Comparison of ENCODE assay signal across 10 cellular contexts in the genomic region with DNA sequence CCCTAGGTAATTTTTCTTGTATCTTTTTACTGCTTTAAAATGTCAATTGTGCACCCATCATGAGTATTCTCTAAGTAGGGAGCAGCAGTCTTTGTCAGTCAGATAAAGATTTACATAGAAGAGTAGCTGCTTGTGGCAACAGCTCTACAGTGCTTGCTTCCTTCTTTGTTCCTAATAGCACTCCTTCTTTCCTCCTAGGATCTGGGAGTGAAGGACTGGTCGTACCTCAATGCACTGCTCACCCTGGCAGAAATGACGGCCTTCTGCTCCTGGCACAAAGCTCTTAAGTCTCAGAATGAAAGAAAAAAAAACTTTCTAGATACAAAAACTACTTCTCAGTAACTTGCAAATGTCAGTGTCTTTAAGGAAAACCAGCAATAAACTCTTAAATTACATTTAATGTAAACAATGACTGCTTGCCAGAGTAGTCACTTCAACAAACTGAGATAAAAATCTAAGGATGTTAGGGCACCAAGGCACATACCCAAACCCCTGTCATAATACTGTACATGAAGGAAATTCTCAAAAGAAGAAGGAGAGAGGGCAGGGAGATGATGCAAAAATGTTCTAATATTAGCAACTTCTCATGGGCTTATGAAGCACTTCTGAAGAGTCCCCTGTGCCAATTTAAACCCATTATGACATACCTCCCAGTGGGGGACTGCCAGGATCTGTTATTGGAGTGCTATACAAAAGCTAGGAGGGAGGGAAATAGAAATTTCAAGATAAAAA. TPM values are rescaled to one million over a fixed set of nuclear protein-coding genes. Genes with fewer than 3 reads are reported as not detected.
DNase-seq lines count a peak whose midpoint lies in the region; ATAC-seq and TF ChIP-seq lines count a peak whose summit lies in the region.
"Had no signal": no experiment of that assay in that cellular context is flagged by ENCODE, and none has a peak within 500 bp of the region (broad histone marks: within the 10 kb centered on the region; RNA-seq: fewer than 3 reads in every experiment).

No MANE protein-coding gene starts in this region.

- DNase-seq in AG09309 (ENCODE audit: low read depth) (peak; percentile 67), Karpas-422 (no peak), adipocyte (ENCODE audit: low read depth) (peak; percentile 90), left kidney (ENCODE audit: low read depth, low spot score) (peak; percentile 15), T-helper 9 cell (no peak), LoVo (ENCODE audit: low spot score) (no peak)
- DNase-seq: activated naive CD8-positive, alpha-beta T cell treated with anti-CD3 and anti-CD28 coated beads for 36 hours; stimulated activated CD4-positive, alpha-beta T cell treated with anti-CD3 and anti-CD28 coated beads, Interleukin-1b, Interleukin-23, amount 100 ng/mL, for 48 hours had no signal

- ATAC-seq in HG02973 (IDR thresholded peaks at IDR 0.05; ENCODE audit: unreplicated experiment) (no peak), GM19023 (IDR thresholded peaks at IDR 0.05; ENCODE audit: unreplicated experiment) (no peak)

- peak overlapping the region; percentile 21; the same call in 1 of the 2 replicates for H3K9ac ChIP-seq in Karpas-422 (ENCODE audit: low read length)
- H3K9ac ChIP-seq in adipocyte (ENCODE audit: low read length) = peak overlapping the region; percentile 68

- H3K27ac ChIP-seq in Karpas-422 (ENCODE audit: low read length) = peak overlapping the region; percentile 63

- no peaks in the 10 kb centered on the region for H3K27me3 ChIP-seq in Karpas-422 (ENCODE audit: low read length)
- H3K27me3 ChIP-seq in adipocyte (replicated peaks; ENCODE audit: control insufficient read depth, insufficient read depth, low read length) = no peaks in the 10 kb centered on the region

- peak overlapping the region; percentile 60 for H3K4me2 ChIP-seq in Karpas-422 (ENCODE audit: low read depth, low read length, poor library complexity, severe bottlenecking)

- no peaks in the 10 kb centered on the region for H4K20me1 ChIP-seq in Karpas-422 (ENCODE audit: insufficient read depth, low read depth, low read length)

- H3K9me3 ChIP-seq in Karpas-422 (ENCODE audit: low read length) = no peaks in the 10 kb centered on the region
- no peaks in the 10 kb centered on the region for H3K9me3 ChIP-seq in adipocyte (ENCODE audit: control insufficient read depth, low read length)

- H3K36me3 ChIP-seq in Karpas-422 (ENCODE audit: insufficient read depth, low read length) (no peaks in the 10 kb centered on the region), adipocyte (ENCODE audit: control insufficient read depth, insufficient read depth, low read length, severe bottlenecking) (peaks cover 25% of the 10 kb centered on the region)

- peaks cover 38% of the 10 kb centered on the region for H3K4me1 ChIP-seq in Karpas-422 (ENCODE audit: low read length)
- peaks cover 42% of the 10 kb centered on the region for H3K4me1 ChIP-seq in adipocyte (ENCODE audit: control insufficient read depth, insufficient read depth, low read length)

- H2AFZ ChIP-seq in Karpas-422 (ENCODE audit: low read length) = no peak overlapping the region

- H3K9me2 ChIP-seq in Karpas-422 (replicated peaks; ENCODE audit: insufficient read depth, low read length) = no peaks in the 10 kb centered on the region

- peaks cover 65% of the 10 kb centered on the region for H3K79me2 ChIP-seq in Karpas-422 (ENCODE audit: low read length)

- no peak for TF ChIP-seq CTCF in AG09309 (IDR thresholded peaks at IDR 0.05; ENCODE audit: control insufficient read depth, insufficient read depth, low read depth, low read length, missing control alignments)

- H3K4me3 ChIP-seq in AG09309 (ENCODE audit: control insufficient read depth, low read depth, low read length) (no peak overlapping the region), Karpas-422 (ENCODE audit: low read length) (peak overlapping the region; percentile 5; the same call in 1 of the 2 replicates), adipocyte (ENCODE audit: low read length) (peak overlapping the region; percentile 60)

RNA-seq across cellular contexts. Expression of a gene that starts 34.0 kb away (rescaled TPM):
- total RNA-seq in Karpas-422 (2014; rRNA removed; shearing (Covaris generic); ENCODE audit: low replicate concordance) = 13.0 and 15.4 TPM in 2 replicates

Comparison
In these comparisons a context has a peak if more than half of its experiments do, and no peak if none do; other contexts are left out.
1. DNase-seq: peak in AG09309 (single experiment), adipocyte (single experiment) and left kidney (single experiment); none in Karpas-422 (single experiment), T-helper 9 cell (single experiment) and LoVo (single experiment).